20 cellular contexts compared by ENCODE assay signal in the genomic region with DNA sequence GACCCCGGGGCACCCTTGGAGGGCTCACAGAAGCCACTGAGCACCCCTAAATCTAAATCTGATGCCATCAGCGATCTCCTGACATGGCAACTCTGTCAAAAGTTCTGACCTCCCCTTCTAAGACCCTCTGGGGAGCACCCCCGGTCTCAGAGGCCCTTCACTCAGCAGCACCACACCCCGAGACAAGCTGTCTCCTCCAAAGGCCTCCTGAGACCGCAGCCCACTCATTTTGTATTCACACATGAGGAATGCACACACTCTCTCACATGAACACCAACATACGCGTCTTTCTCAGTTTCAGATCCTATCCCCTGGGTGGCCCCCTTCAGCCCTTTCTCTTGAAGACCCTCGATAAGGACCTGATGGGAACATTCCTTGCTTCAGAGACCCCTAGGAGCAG. TPM values are rescaled to one million over a fixed set of nuclear protein-coding genes. Genes with fewer than 3 reads are reported as not detected.
A peak's percentile ranks its signal among the peaks of the same experiment; 100 is the strongest.
DNase-seq lines count a peak whose midpoint lies in the region; ATAC-seq, FAIRE-seq and TF ChIP-seq lines count a peak whose summit lies in the region.
"Had no signal": no experiment of that assay in that cellular context is flagged by ENCODE, and none has a peak within 500 bp of the region (broad histone marks: within the 10 kb centered on the region; RNA-seq: fewer than 3 reads in every experiment).

No MANE protein-coding gene starts in this region.

- peaks cover 14% of the 10 kb centered on the region for H3K36me3 Mint-ChIP-seq in stimulated activated naive CD8-positive, alpha-beta T cell treated with anti-CD3 and anti-CD28 coated beads, Interleukin-15, Interleukin-2, amounts not matched to agents 100 ng/mL and 50 ng/mL, for 24 hours (ENCODE audit: low read depth)
- H3K36me3 Mint-ChIP-seq in T-helper 17 cell (ENCODE audit: low read depth) (peaks cover 2% of the 10 kb centered on the region), immature natural killer cell (no peaks in the 10 kb centered on the region), type B pancreatic cell (peaks cover 7% of the 10 kb centered on the region)

- DNase-seq in stimulated activated naive CD8-positive, alpha-beta T cell treated with anti-CD3 and anti-CD28 coated beads, Interleukin-15, amount 100 ng/mL, for 72 hours, result no peak
- DNase-seq in T-helper 17 cell (no peak), immature natural killer cell (no peak), type B pancreatic cell (ENCODE audit: extremely low spot score, unreplicated experiment) (no peak), small intestine (no peak)
- DNase-seq in activated CD4-positive, CD25-positive, alpha-beta regulatory T cell treated with anti-CD3 and anti-CD28 coated beads, Interleukin-2, amount 50 U/mL, for 72 hours, result no peak
- DNase-seq: activated CD4-positive, alpha-beta T cell treated with anti-CD3 and anti-CD28 coated beads, Interleukin-2, amount 50 U/mL, for 4 hours; activated effector memory CD4-positive, alpha-beta T cell treated with anti-CD3 and anti-CD28 coated beads, Interleukin-2, amount 50 U/mL, for 16 hours; AML-193; DMS53; IMR-90; NCI-H187 treated with DMSO at 0.1 percent for 48 hours; NCI-H226; RPMI8226; testis had no signal

- peaks cover 5 to 7% of the 10 kb centered on the region in 2 donors for H3K36me3 ChIP-seq in small intestine (ENCODE audit: control insufficient read depth in 2 of 2, insufficient read depth in 2 of 2, low read length in 2 of 2)

- peaks cover 0 to 3% of the 10 kb centered on the region in 2 donors for H3K4me1 ChIP-seq in small intestine (ENCODE audit: control insufficient read depth in 2 of 2, insufficient read depth in 1 of 2, low read depth in 1 of 2, low read length in 1 of 2)

- H3K27me3 ChIP-seq in small intestine (ENCODE audit: control insufficient read depth in 2 of 2, insufficient read depth in 2 of 2, low read length in 2 of 2), result no peaks in the 10 kb centered on the region
- H3K27me3 ChIP-seq: hepatocyte, testis had no signal

- H3K4me3 ChIP-seq in small intestine (ENCODE audit: low read depth in 1 of 2, low read length in 2 of 2), result no peak overlapping the region
- H3K4me3 ChIP-seq: hepatocyte, testis had no signal

- H3K27me3 Mint-ChIP-seq in stimulated activated naive CD8-positive, alpha-beta T cell treated with anti-CD3 and anti-CD28 coated beads, Interleukin-15, Interleukin-2, amounts not matched to agents 100 ng/mL and 50 ng/mL, for 24 hours, result no peaks in the 10 kb centered on the region
- no peaks in the 10 kb centered on the region for H3K27me3 Mint-ChIP-seq in stimulated activated naive CD8-positive, alpha-beta T cell treated with anti-CD3 and anti-CD28 coated beads, Interleukin-15, amount 100 ng/mL, for 72 hours
- no peaks in the 10 kb centered on the region for H3K27me3 Mint-ChIP-seq in T-helper 17 cell
- H3K27me3 Mint-ChIP-seq in immature natural killer cell (ENCODE audit: low read depth in 3 of 3), result peaks cover 11 to 19% (median 15%) of the 10 kb centered on the region in 3 donors
- no peaks in the 10 kb centered on the region for H3K27me3 Mint-ChIP-seq in type B pancreatic cell

- H3K4me3 Mint-ChIP-seq in stimulated activated naive CD8-positive, alpha-beta T cell treated with anti-CD3 and anti-CD28 coated beads, Interleukin-15, Interleukin-2, amounts not matched to agents 100 ng/mL and 50 ng/mL, for 24 hours, result peak overlapping the region; percentile 32
- peak overlapping the region in 1 of 2 donors; percentile 19 for H3K4me3 Mint-ChIP-seq in stimulated activated naive CD8-positive, alpha-beta T cell treated with anti-CD3 and anti-CD28 coated beads, Interleukin-15, amount 100 ng/mL, for 72 hours
- no peak overlapping the region for H3K4me3 Mint-ChIP-seq in T-helper 17 cell
- peak overlapping the region in 4 of 5 donors; percentile 40 to 52 (median 46) for H3K4me3 Mint-ChIP-seq in immature natural killer cell
- H3K4me3 Mint-ChIP-seq in type B pancreatic cell, result peak overlapping the region; percentile 39

- no peak for ATAC-seq in stimulated activated naive CD8-positive, alpha-beta T cell treated with anti-CD3 and anti-CD28 coated beads, Interleukin-15, amount 100 ng/mL, for 72 hours
- ATAC-seq in T-helper 17 cell (no peak), HG02798 (IDR thresholded peaks at IDR 0.05; ENCODE audit: poor library complexity, unreplicated experiment) (no peak)

- no peak overlapping the region for H3K27ac ChIP-seq in small intestine (ENCODE audit: low read depth in 1 of 2, low read length in 1 of 2)
- H3K27ac ChIP-seq: hepatocyte, testis had no signal

- peak overlapping the region; percentile 4 for H3K27ac Mint-ChIP-seq in stimulated activated naive CD8-positive, alpha-beta T cell treated with anti-CD3 and anti-CD28 coated beads, Interleukin-15, Interleukin-2, amounts not matched to agents 100 ng/mL and 50 ng/mL, for 24 hours
- H3K27ac Mint-ChIP-seq in stimulated activated naive CD8-positive, alpha-beta T cell treated with anti-CD3 and anti-CD28 coated beads, Interleukin-15, amount 100 ng/mL, for 72 hours, result no peak overlapping the region
- H3K27ac Mint-ChIP-seq in T-helper 17 cell (peak overlapping the region; percentile 45), immature natural killer cell (peak overlapping the region in 2 of 6 donors; percentile 21 to 24), type B pancreatic cell (peak overlapping the region; percentile 41)

- no peak for FAIRE-seq in small intestine (lab: Jason Lieb, UNC)
- FAIRE-seq: keratinocyte had no signal

- H3K9me3 ChIP-seq in T-helper 17 cell (ENCODE audit: control insufficient read depth, low read length, poor library complexity, severe bottlenecking) (no peaks in the 10 kb centered on the region), small intestine (ENCODE audit: control insufficient read depth, low read depth) (no peaks in the 10 kb centered on the region)
- H3K9me3 ChIP-seq: testis had no signal

- 87 to 92% (median 88%) methylated on average over 8 of the region's 8 CpGs for WGBS in small intestine, 3 donors

- peaks cover 23% of the 10 kb centered on the region for H3K4me1 Mint-ChIP-seq in stimulated activated naive CD8-positive, alpha-beta T cell treated with anti-CD3 and anti-CD28 coated beads, Interleukin-15, Interleukin-2, amounts not matched to agents 100 ng/mL and 50 ng/mL, for 24 hours (ENCODE audit: low read depth)
- H3K4me1 Mint-ChIP-seq in stimulated activated naive CD8-positive, alpha-beta T cell treated with anti-CD3 and anti-CD28 coated beads, Interleukin-15, amount 100 ng/mL, for 72 hours, result peaks cover 45% of the 10 kb centered on the region
- H3K4me1 Mint-ChIP-seq in T-helper 17 cell (peaks cover 17% of the 10 kb centered on the region), immature natural killer cell (peaks cover 28 to 29% of the 10 kb centered on the region in 2 donors), type B pancreatic cell (ENCODE audit: unreplicated experiment) (peaks cover 5% of the 10 kb centered on the region)

- no peak for TF ChIP-seq CTCF in type B pancreatic cell (conservative IDR thresholded peaks at IDR 0.05)

- no peaks in the 10 kb centered on the region for H3K9me3 Mint-ChIP-seq in stimulated activated naive CD8-positive, alpha-beta T cell treated with anti-CD3 and anti-CD28 coated beads, Interleukin-15, Interleukin-2, amounts not matched to agents 100 ng/mL and 50 ng/mL, for 24 hours
- no peaks in the 10 kb centered on the region for H3K9me3 Mint-ChIP-seq in stimulated activated naive CD8-positive, alpha-beta T cell treated with anti-CD3 and anti-CD28 coated beads, Interleukin-15, amount 100 ng/mL, for 72 hours
- H3K9me3 Mint-ChIP-seq in immature natural killer cell, result no peaks in the 10 kb centered on the region
- H3K9me3 Mint-ChIP-seq in type B pancreatic cell, result no peaks in the 10 kb centered on the region

RNA-seq across cellular contexts. Expression of gene NDUFA11, which starts 2.6 kb away (rescaled TPM):
- total RNA-seq in T-helper 17 cell (100 to 1,000 TPM; 102 to 108 TPM), type B pancreatic cell (ENCODE audit: low replicate concordance) (253 and 265 TPM in 2 replicates)
- polyA plus RNA-seq in immature natural killer cell (100 to 1,000 TPM; 329 to 666 (median 378) TPM), small intestine (100 to 1,000 TPM; 428 to 576 (median 523) TPM)

RNA-seq across cellular contexts. Expression of gene VMAC, which starts 3.7 kb away (rescaled TPM):
- total RNA-seq in T-helper 17 cell (10 to 100 TPM; 24.6 TPM), type B pancreatic cell (ENCODE audit: low replicate concordance) (7.1 and 7.4 TPM in 2 replicates)
- polyA plus RNA-seq in immature natural killer cell (1 to 10 TPM; 2.2 to 6.5 (median 5.2) TPM), small intestine (1 to 10 TPM; 1.1 to 3.3 (median 2.2) TPM)

RNA-seq across cellular contexts. Expression of gene CAPS, which starts 13.1 kb away (rescaled TPM):
- 10 to 100 TPM; 41.0 to 47.1 TPM for total RNA-seq in T-helper 17 cell
- 1 to 10 TPM in 2 of 3 donors, under 1 TPM in 1; 0.32 to 4.1 (median 2.2) TPM for polyA plus RNA-seq in immature natural killer cell
- total RNA-seq in type B pancreatic cell (ENCODE audit: low replicate concordance), result 13.9 and 14.1 TPM in 2 replicates
- 10 to 100 TPM in 2 of 3 donors, 1 to 10 TPM in 1; 8.7 to 22.7 (median 13.2) TPM for polyA plus RNA-seq in small intestine

RNA-seq across cellular contexts. Expression of gene FUT5, which starts 30.6 kb away (rescaled TPM):
- total RNA-seq in T-helper 17 cell (1 to 10 TPM; 2.2 to 3.7 TPM), type B pancreatic cell (ENCODE audit: low replicate concordance) (0.17 TPM in 1 of 2 replicates, not detected in the other)
- polyA plus RNA-seq in immature natural killer cell (not detected), small intestine (not detected)
- total RNA-seq: hepatocyte, IMR-90, lung microvascular endothelial cell had no signal
- polyA plus RNA-seq: hepatocyte, IMR-90, keratinocyte had no signal

RNA-seq across cellular contexts. Expression of gene FUT3, which starts 49.7 kb away (rescaled TPM):
- total RNA-seq in T-helper 17 cell (under 1 TPM in 1 of 2 donors, not detected in 1; 0.50 TPM), type B pancreatic cell (ENCODE audit: low replicate concordance) (6.6 and 16.3 TPM in 2 replicates)
- polyA plus RNA-seq in immature natural killer cell (not detected), small intestine (100 to 1,000 TPM in 1 of 3 donors, 10 to 100 TPM in 2; 47.0 to 114 (median 50.1) TPM)
- total RNA-seq: hepatocyte, IMR-90, lung microvascular endothelial cell had no signal
- polyA plus RNA-seq: IMR-90 had no signal

Comparison
In these comparisons a context has a peak if more than half of its experiments do, and no peak if none do; other contexts are left out.
1. H3K27ac Mint-ChIP-seq: peak in stimulated activated naive CD8-positive, alpha-beta T cell treated with anti-CD3 and anti-CD28 coated beads, Interleukin-15, Interleukin-2, amounts not matched to agents 100 ng/mL and 50 ng/mL, for 24 hours (single experiment), T-helper 17 cell (single experiment) and type B pancreatic cell (single experiment); none in stimulated activated naive CD8-positive, alpha-beta T cell treated with anti-CD3 and anti-CD28 coated beads, Interleukin-15, amount 100 ng/mL, for 72 hours (0 of 2).